Comparison of ENCODE assay signal across 30 cellular contexts in the genomic region with DNA sequence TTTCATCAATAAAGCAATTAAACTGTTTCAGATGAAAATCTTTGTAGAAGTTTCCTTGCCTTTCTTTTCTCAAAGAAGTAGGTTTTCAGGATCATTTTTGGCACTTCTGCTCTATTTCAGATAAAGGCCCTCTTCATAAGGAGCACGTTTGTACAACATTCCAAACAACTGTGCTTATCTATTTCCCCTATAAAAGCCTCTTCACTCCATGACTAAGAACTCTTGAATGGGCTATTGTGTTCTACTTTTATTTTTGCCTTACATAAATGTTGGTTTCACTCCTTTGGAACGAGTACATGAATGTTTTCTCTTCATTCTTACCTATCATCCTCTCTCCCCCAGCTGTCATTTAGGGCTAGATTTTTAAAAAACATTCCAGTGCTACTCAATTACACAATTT.
DNase-seq lines count a peak whose midpoint lies in the region; ATAC-seq, FAIRE-seq and TF ChIP-seq lines count a peak whose summit lies in the region.
"Had no signal": no experiment of that assay in that cellular context is flagged by ENCODE, and none has a peak within 500 bp of the region (broad histone marks: within the 10 kb centered on the region; RNA-seq: fewer than 3 reads in every experiment).

No MANE protein-coding gene starts in this region.

- H3K9me3 ChIP-seq in astrocyte (ENCODE audit: insufficient read depth, low read depth, low read length) = no peaks in the 10 kb centered on the region
- H3K9me3 ChIP-seq in left lung = no peaks in the 10 kb centered on the region
- H3K9me3 ChIP-seq: A549 had no signal

- ATAC-seq in left lung = peak; percentile 49
- ATAC-seq: A549, GM12878, GM23338 had no signal

- no peaks in the 10 kb centered on the region for H3K9me3 Mint-ChIP-seq in astrocyte (ENCODE audit: unreplicated experiment)
- H3K9me3 Mint-ChIP-seq: CD4-positive, alpha-beta T cell; GM23338 had no signal

- peaks cover 2% of the 10 kb centered on the region for H3K4me1 Mint-ChIP-seq in astrocyte (ENCODE audit: low read depth, unreplicated experiment)
- H3K4me1 Mint-ChIP-seq: GM23338, IgD-negative memory B cell had no signal

- intact Hi-C loops in left lung (cut with DNase I) = no loop called here
- intact Hi-C loops in lower leg skin (cut with DNase I; ENCODE audit: low total_unique reads) = no loop called here

- no peaks in the 10 kb centered on the region for H3K27me3 ChIP-seq in astrocyte (ENCODE audit: insufficient read depth, low read length)
- H3K27me3 ChIP-seq in left lung = peaks cover 0 to 7% of the 10 kb centered on the region in 2 donors

- H3K36me3 ChIP-seq in astrocyte (ENCODE audit: insufficient read depth, low read length) (no peaks in the 10 kb centered on the region), left lung (no peaks in the 10 kb centered on the region)
- H3K36me3 ChIP-seq: BLaER1 treated with 17β-estradiol and CSF1 and Interleukin-3, amounts not matched to agents 10 nM and 100 nM had no signal

- TF ChIP-seq CTCF in astrocyte (IDR thresholded peaks at IDR 0.05; ENCODE audit: insufficient read depth, low read depth, low read length) (no peak), left lung (IDR thresholded peaks at IDR 0.05) (no peak), GM13976 (IDR thresholded peaks at IDR 0.05; ENCODE audit: borderline replicate concordance, control extremely low read depth, extremely low read depth, insufficient read depth, missing control alignments) (no peak), lower leg skin (IDR thresholded peaks at IDR 0.05) (no peak)

- H3K4me1 ChIP-seq in astrocyte (ENCODE audit: insufficient read depth, low read length) = no peaks in the 10 kb centered on the region
- H3K4me1 ChIP-seq in left lung = no peaks in the 10 kb centered on the region
- H3K4me1 ChIP-seq: A549; BLaER1 treated with 17β-estradiol and CSF1 and Interleukin-3, amounts not matched to agents 10 nM and 100 nM had no signal

- in situ Hi-C loops in GM13976 (cut with MboI; ENCODE audit: low sequenced_read_pairs, unreplicated experiment) = no loop called here

- no peak overlapping the region for H3K4me3 ChIP-seq in astrocyte (ENCODE audit: insufficient read depth, low read depth, low read length)
- H3K4me3 ChIP-seq in left lung = no peak overlapping the region
- no peak overlapping the region for H3K4me3 ChIP-seq in lower leg skin (ENCODE audit: low read depth, poor library complexity, severe bottlenecking)
- H3K4me3 ChIP-seq: A549; BLaER1 treated with 17β-estradiol and CSF1 and Interleukin-3, amounts not matched to agents 10 nM and 100 nM; GM12878; GM23338 had no signal

- no peak overlapping the region for H3K4me3 Mint-ChIP-seq in astrocyte (ENCODE audit: unreplicated experiment)
- H3K4me3 Mint-ChIP-seq: CD4-positive, alpha-beta T cell; GM23338; H9; IgD-negative memory B cell had no signal

- H3K27me3 Mint-ChIP-seq in astrocyte (ENCODE audit: low read depth, unreplicated experiment) = no peaks in the 10 kb centered on the region
- H3K27me3 Mint-ChIP-seq: CD4-positive, alpha-beta T cell; IgD-negative memory B cell had no signal

- DNase-seq in COLO829 (ENCODE audit: low spot score) (peak; percentile 65), HuH-7 (ENCODE audit: low spot score) (peak; percentile 2), astrocyte (ENCODE audit: low read depth) (no peak), left lung (no peak), GM13976 (ENCODE audit: low spot score) (no peak), NCI-H146 (lab: John Stamatoyannopoulos, UW) (no peak), lower leg skin (ENCODE audit: low spot score in 2 of 2) (no peak)
- DNase-seq: AML-193; CD4-positive, alpha-beta T cell; COR-L47; DMS79; EL; GDM1; H9; NCI-H1048; NCI-H1417 treated with DMSO at 0.1 percent for 48 hours; NCI-H187; NCI-H2081 treated with DMSO at 0.1 percent for 48 hours; NCI-H446 treated with DMSO at 0.1 percent for 48 hours; NCI-H526; NCI-H82; NK-92 treated with Interleukin-12 subunit alpha and Interleukin-12 subunit beta, amount 100 ng/mL, for 24 hours; Right ventricle myocardium superior; RPMI8226 had no signal

- no peak overlapping the region for H3K4me2 ChIP-seq in astrocyte (ENCODE audit: low read length)
- H3K4me2 ChIP-seq: A549; BLaER1 treated with 17β-estradiol and CSF1 and Interleukin-3, amounts not matched to agents 10 nM and 100 nM; GM23338; KMS-11 had no signal

- H3K27ac ChIP-seq in astrocyte (ENCODE audit: low read depth, low read length) (no peak overlapping the region), left lung (no peak overlapping the region)
- H3K27ac ChIP-seq: A549; BLaER1 treated with 17β-estradiol and CSF1 and Interleukin-3, amounts not matched to agents 10 nM and 100 nM; KMS-11 had no signal

- H3K27ac Mint-ChIP-seq in astrocyte (ENCODE audit: unreplicated experiment) = no peak overlapping the region
- H3K27ac Mint-ChIP-seq: CD4-positive, alpha-beta T cell; GM23338; H9; IgD-negative memory B cell had no signal

- no peaks in the 10 kb centered on the region for H3K36me3 Mint-ChIP-seq in astrocyte (ENCODE audit: low read depth, unreplicated experiment)
- H3K36me3 Mint-ChIP-seq: IgD-negative memory B cell had no signal

- no peak overlapping the region for H3K9ac ChIP-seq in astrocyte (ENCODE audit: low read length)
- H3K9ac ChIP-seq: BLaER1 treated with 17β-estradiol and CSF1 and Interleukin-3, amounts not matched to agents 10 nM and 100 nM; KMS-11 had no signal

- TF ChIP-seq POLR2A in lower leg skin (IDR thresholded peaks at IDR 0.05) = no peak

- H2AFZ ChIP-seq in astrocyte (ENCODE audit: low read depth, low read length) = no peak overlapping the region

- 44 to 51% methylated on average over 2 of the region's 2 CpGs for WGBS in lower leg skin, 2 donors

- no peaks in the 10 kb centered on the region for H3K79me2 ChIP-seq in astrocyte (ENCODE audit: insufficient read depth, low read length)

- H4K20me1 ChIP-seq in astrocyte (ENCODE audit: insufficient read depth, low read length) = no peaks in the 10 kb centered on the region

- peak; percentile 13 for FAIRE-seq in astrocyte (lab: Jason Lieb, UNC)
- FAIRE-seq: GM12878 had no signal

Comparison
In these comparisons a context has a peak if more than half of its experiments do, and no peak if none do; other contexts are left out.
1. DNase-seq: peak in COLO829 (single experiment) and HuH-7 (single experiment); none in astrocyte (single experiment), left lung (0 of 2), GM13976 (single experiment), NCI-H146 (single experiment) and lower leg skin (0 of 2).